In the genomic region with DNA sequence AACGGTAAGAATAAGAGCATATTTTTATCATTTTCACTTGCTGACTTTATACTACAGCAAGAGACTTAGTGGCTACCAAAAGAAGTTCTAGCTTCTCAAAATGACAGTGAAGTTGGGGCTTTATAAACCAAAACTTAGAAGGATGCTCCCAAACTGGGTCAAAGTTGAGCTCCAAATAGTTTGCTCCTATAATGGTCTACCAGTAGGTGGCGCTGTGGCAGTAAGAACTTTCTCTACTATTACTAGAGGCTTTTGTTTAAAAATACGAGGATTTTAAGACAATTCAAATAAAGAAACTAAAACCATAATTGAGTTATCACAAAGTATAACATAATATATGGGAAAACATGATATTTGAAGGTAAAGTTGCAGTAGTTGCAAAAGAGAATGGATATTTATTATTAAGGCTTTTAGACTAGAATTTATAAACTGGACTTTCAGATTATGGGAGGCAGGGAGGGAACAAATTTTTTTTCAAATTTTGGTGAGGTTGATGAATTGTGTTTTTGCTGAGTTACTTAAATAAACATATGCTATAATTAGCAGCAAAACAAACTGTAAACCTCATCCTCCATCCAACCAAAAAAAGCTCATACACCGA, we compare ENCODE assay signal across 8 cellular contexts.
DNase-seq lines count a peak whose midpoint lies in the region; ATAC-seq and TF ChIP-seq lines count a peak whose summit lies in the region.

No MANE protein-coding gene starts in this region.

- peak; percentile 64 for TF ChIP-seq RAD21 in HCT116 (IDR thresholded peaks at IDR 0.05; ENCODE audit: low read depth)

- no peak overlapping the region for H3K14ac ChIP-seq in neuronal stem cell (ENCODE audit: low read length)

- intact Hi-C loops in HCT116 (cut with micrococcal nuclease) (loop anchor here (2.0 to 10.0 kb wide), 3 partner anchors 70 to 738 kb away; no protein-coding TSS in a partner anchor), PC-3 (cut with micrococcal nuclease) (loop anchor here (1.0 to 10.0 kb wide), 4 partner anchors 39 to 192 kb away; no protein-coding TSS in a partner anchor)

- BruUV-seq in HCT116 (replicated peaks; lab: Mats Ljungman, UMichigan) (no TSS peak), PC-3 (replicated peaks; lab: Mats Ljungman, UMichigan) (no TSS peak)

- no peak overlapping the region for H2AK5ac ChIP-seq in neuronal stem cell (ENCODE audit: low read depth, low read length)

- H3K79me2 ChIP-seq in HCT116 (ENCODE audit: insufficient read depth, low read length) = no peaks in the 10 kb centered on the region
- H3K79me2 ChIP-seq in PC-3 (ENCODE audit: low read length) = no peaks in the 10 kb centered on the region

- H3K23ac ChIP-seq in neuronal stem cell (ENCODE audit: low read depth, low read length, poor library complexity) = no peak overlapping the region

- H3K4me1 ChIP-seq in HCT116 (ENCODE audit: control insufficient read depth in 1 of 2, insufficient read depth in 2 of 2, low read length in 2 of 2) = 0 out of 4 replicates have a peak, but pooled peaks cover 0 to 6% of the 10 kb centered on the region in 2 experiments
- H3K4me1 ChIP-seq in PC-3 (ENCODE audit: insufficient read depth, low read length) = peaks cover 9% of the 10 kb centered on the region; the same call in 1 of the 2 replicates
- H3K4me1 ChIP-seq in neuronal stem cell (ENCODE audit: control insufficient read depth in 2 of 2, insufficient read depth in 1 of 2, low read depth in 1 of 2, low read length in 2 of 2) = peaks cover 0 to 4% of the 10 kb centered on the region in 2 donors
- peaks cover 0 to 23% (median 0%) of the 10 kb centered on the region in 4 donors for H3K4me1 ChIP-seq in tibial nerve

- DNase-seq in AG20443 (ENCODE audit: low spot score) (peak; percentile 70), HCT116 (ENCODE audit: low read depth, low spot score) (peak; percentile 21), PC-3 (peak; percentile 72), fibroblast of mammary gland (ENCODE audit: low read depth) (peak; percentile 75), neuronal stem cell (ENCODE audit: low spot score) (peak; percentile 59), tibial nerve (ENCODE audit: low spot score in 2 of 2) (peak; percentile 44 to 87)
- peak; percentile 63 to 68 for DNase-seq in activated T-cell treated with anti-CD3 and anti-CD28 coated beads, Interleukin-2, amount 50 U/mL, for 48 hours

- H3K27me3 ChIP-seq in HCT116 (ENCODE audit: insufficient read depth, low read length) = no peaks in the 10 kb centered on the region
- no peaks in the 10 kb centered on the region for H3K27me3 ChIP-seq in PC-3 (ENCODE audit: low read length)
- no peaks in the 10 kb centered on the region for H3K27me3 ChIP-seq in neuronal stem cell (ENCODE audit: control insufficient read depth in 3 of 3, insufficient read depth in 3 of 3, low read depth in 1 of 3, low read length in 3 of 3)
- no peaks in the 10 kb centered on the region for H3K27me3 ChIP-seq in tibial nerve

- H2AFZ ChIP-seq in HCT116 (ENCODE audit: low read depth, low read length, poor library complexity, severe bottlenecking) = no peak overlapping the region
- no peak overlapping the region for H2AFZ ChIP-seq in PC-3 (ENCODE audit: low read length)
- H2AFZ ChIP-seq in neuronal stem cell (ENCODE audit: low read length) = no peak overlapping the region

- peak; percentile 69 for ATAC-seq in HCT116
- ATAC-seq in PC-3 = no peak
- ATAC-seq in HG03039 (IDR thresholded peaks at IDR 0.05; ENCODE audit: unreplicated experiment) = no peak

- no peaks in the 10 kb centered on the region for H3K79me1 ChIP-seq in neuronal stem cell (ENCODE audit: low read depth, low read length)

- no peaks in the 10 kb centered on the region for H3K36me3 ChIP-seq in HCT116 (ENCODE audit: control insufficient read depth in 1 of 2, insufficient read depth in 2 of 2, low read length in 2 of 2)
- H3K36me3 ChIP-seq in PC-3 (ENCODE audit: low read depth, low read length) = no peaks in the 10 kb centered on the region
- H3K36me3 ChIP-seq in neuronal stem cell (replicated peaks in 1 of 2; ENCODE audit: control insufficient read depth in 2 of 2, insufficient read depth in 2 of 2, low read length in 2 of 2) = peaks cover 9 to 27% of the 10 kb centered on the region in 2 donors
- peaks cover 0 to 14% (median 0%) of the 10 kb centered on the region in 3 donors for H3K36me3 ChIP-seq in tibial nerve

- H3K27ac ChIP-seq in HCT116 (ENCODE audit: low read depth, low read length) (no peak overlapping the region), PC-3 (ENCODE audit: low read length) (no peak overlapping the region), neuronal stem cell (replicated peaks; ENCODE audit: low read length) (no peak overlapping the region), tibial nerve (peak overlapping the region in 2 of 4 donors; percentile 32 to 54)

- TF ChIP-seq POLR2A in HCT116 (IDR thresholded peaks at IDR 0.05; ENCODE audit: borderline replicate concordance, extremely low read depth, insufficient read depth, insufficient read length) (no peak), tibial nerve (IDR thresholded peaks at IDR 0.05) (no peak)

- no peak overlapping the region for H3K4ac ChIP-seq in neuronal stem cell (ENCODE audit: low read length)

- H3K9me3 ChIP-seq in HCT116 (ENCODE audit: control insufficient read depth in 1 of 2, insufficient read depth in 1 of 2, low read depth in 1 of 2, low read length in 2 of 2) (no peaks in the 10 kb centered on the region), PC-3 (ENCODE audit: low read length) (no peaks in the 10 kb centered on the region), neuronal stem cell (replicated peaks in 1 of 2; ENCODE audit: control insufficient read depth in 2 of 2, insufficient read depth in 1 of 2, low read depth in 1 of 2, low read length in 2 of 2) (no peaks in the 10 kb centered on the region), tibial nerve (no peaks in the 10 kb centered on the region)

- RAD21 ChIA-PET in HCT116 (lab: Charles Lee; ENCODE audit: low non-redundant PET in 1 of 2, low total read pairs in 2 of 2, uncharacterized antibody in 2 of 2, unreplicated experiment in 2 of 2) = interaction anchor here (0.6 to 1.6 kb wide), 6 partner anchors 72 to 112 kb away, joined by 3 to 9 read pairs (median 4); a partner anchor contains a TSS

- H3K4me2 ChIP-seq in HCT116 (ENCODE audit: low read length) (no peak overlapping the region), PC-3 (ENCODE audit: low read length) (no peak overlapping the region), neuronal stem cell (ENCODE audit: insufficient read depth, low read length, poor library complexity, severe bottlenecking) (no peak overlapping the region)

- no peak overlapping the region for H4K8ac ChIP-seq in neuronal stem cell (ENCODE audit: low read depth, low read length)

- H3K4me3 ChIP-seq in HCT116 (replicated peaks in 1 of 2; ENCODE audit: low read depth in 1 of 2, low read length in 2 of 2) = no peak overlapping the region
- no peak overlapping the region for H3K4me3 ChIP-seq in PC-3 (ENCODE audit: low read length)
- no peak overlapping the region for H3K4me3 ChIP-seq in fibroblast of mammary gland (ENCODE audit: control insufficient read depth, low read depth, low read length)
- no peak overlapping the region for H3K4me3 ChIP-seq in neuronal stem cell (ENCODE audit: low read length in 2 of 2)
- no peak overlapping the region for H3K4me3 ChIP-seq in tibial nerve

- H3K9ac ChIP-seq in HCT116 (ENCODE audit: low read length) = no peak overlapping the region
- no peak overlapping the region for H3K9ac ChIP-seq in PC-3 (ENCODE audit: low read length)
- no peak overlapping the region for H3K9ac ChIP-seq in neuronal stem cell (ENCODE audit: low read depth, low read length, poor library complexity)

- no peaks in the 10 kb centered on the region for H4K20me1 ChIP-seq in HCT116 (ENCODE audit: insufficient read depth)
- H4K20me1 ChIP-seq in PC-3 (ENCODE audit: low read length) = no peaks in the 10 kb centered on the region

- TF ChIP-seq CTCF in HCT116 (IDR thresholded peaks at IDR 0.05 in 2 of 3, conservative IDR thresholded peaks at IDR 0.05 in 1 of 3; ENCODE audit: borderline replicate concordance in 1 of 3, insufficient read depth in 1 of 3, low read depth in 2 of 3, low read length in 2 of 3) (peak; percentile 45 to 95 (median 79); a peak in 5 of 6 replicates), PC-3 (conservative IDR thresholded peaks at IDR 0.05; ENCODE audit: low read depth, low read length) (peak; percentile 96), fibroblast of mammary gland (conservative IDR thresholded peaks at IDR 0.05; ENCODE audit: control insufficient read depth, insufficient read depth, low read depth, low read length) (peak; percentile 89), tibial nerve (IDR thresholded peaks at IDR 0.05) (peak; percentile 81 to 91 (median 85))

- H3K18ac ChIP-seq in neuronal stem cell (ENCODE audit: low read length) = no peak overlapping the region

- H2BK120ac ChIP-seq in neuronal stem cell (ENCODE audit: low read depth, low read length) = no peak overlapping the region

- H2BK15ac ChIP-seq in neuronal stem cell (ENCODE audit: low read length) = no peak overlapping the region

- no peaks in the 10 kb centered on the region for H3F3A ChIP-seq in PC-3 (ENCODE audit: low read length, unreplicated experiment)

- CTCF ChIA-PET in HCT116 (lab: Charles Lee) (interaction anchor here (0.5 to 2.9 kb wide), 26 partner anchors 10 to 741 kb away, joined by 3 to 37 read pairs (median 6); a partner anchor contains a TSS), PC-3 (lab: Charles Lee) (interaction anchor here (0.6 to 1.9 kb wide), 12 partner anchors 33 to 455 kb away, joined by 3 to 18 read pairs (median 4); a partner anchor contains a TSS)

- POLR2A ChIA-PET in HCT116 (lab: Charles Lee) = interaction anchor here (2.0 kb wide), 1 partner anchor 76 kb away, joined by 5 read pairs; no protein-coding TSS in a partner anchor
- POLR2A ChIA-PET in PC-3 (lab: Charles Lee; ENCODE audit: unreplicated experiment) = interaction anchor here (0.6 to 0.7 kb wide), 2 partner anchors 76 to 143 kb away, joined by 3 to 5 read pairs; no protein-coding TSS in a partner anchor

- no CpG with 5 or more reads among the region's 4 CpGs for WGBS in neuronal stem cell (ENCODE audit: extremely low coverage in 2 of 2, insufficient read length in 2 of 2, insufficient replicate concordance in 1 of 2), 2 donors
- WGBS in tibial nerve, 2 donors = 44 to 45% methylated on average over 4 of the region's 4 CpGs

- no peak overlapping the region for H2BK12ac ChIP-seq in neuronal stem cell (ENCODE audit: low read length)

- H3K9me2 ChIP-seq in HCT116 (ENCODE audit: insufficient read depth) (no peaks in the 10 kb centered on the region), PC-3 (replicated peaks; ENCODE audit: low read length) (no peaks in the 10 kb centered on the region)

- TF ChIP-seq EP300 in tibial nerve (IDR thresholded peaks at IDR 0.05) = no peak

- no peak overlapping the region for H4K91ac ChIP-seq in neuronal stem cell (ENCODE audit: low read depth, low read length, poor library complexity)

- no peak overlapping the region for H2BK5ac ChIP-seq in neuronal stem cell (ENCODE audit: low read length)

TF ChIP-seq in HCT116, 20 proteins besides CTCF, POLR2A, EP300 and RAD21:
- TF ChIP-seq CEBPB (IDR thresholded peaks at IDR 0.05; ENCODE audit: low read depth) = no peak
- TF ChIP-seq POLR2AphosphoS5 (IDR thresholded peaks at IDR 0.05; ENCODE audit: low read depth, low read length) = no peak
- no peak for TF ChIP-seq CBX3 (IDR thresholded peaks at IDR 0.05; ENCODE audit: low read depth)
- 0 out of 2 replicates have a peak, but pooled peaks have one; percentile 18 for TF ChIP-seq EGR1 (IDR thresholded peaks at IDR 0.05; ENCODE audit: low read depth)
TF ChIP-seq in HCT116: peak in this region for 1.

Comparison
In these comparisons a context has a peak if more than half of its experiments do, and no peak if none do; other contexts are left out.
1. DNase-seq: peak in every context shown above with its lines; median percentile 75 in fibroblast of mammary gland; 72 in PC-3; 70 in AG20443; 66 in activated T-cell treated with anti-CD3 and anti-CD28 coated beads, Interleukin-2, amount 50 U/mL, for 48 hours; 66 in tibial nerve; 59 in neuronal stem cell; 21 in HCT116.